21 cellular contexts compared by ENCODE assay signal in genomic region chr18:12599543-12599942, GRCh38. TPM values are rescaled to one million over a fixed set of nuclear protein-coding genes. Genes with fewer than 3 reads are reported as not detected.
DNase-seq lines count a peak whose midpoint lies in the region; ATAC-seq and TF ChIP-seq lines count a peak whose summit lies in the region.
"Had no signal": no experiment of that assay in that cellular context is flagged by ENCODE, and none has a peak within 500 bp of the region (broad histone marks: within the 10 kb centered on the region; RNA-seq: fewer than 3 reads in every experiment).

No MANE protein-coding gene starts in this region.

- H4K91ac ChIP-seq in IMR-90 (ENCODE audit: insufficient read depth, low read depth, low read length): peak overlapping the region; percentile 27; the same call in 1 of the 2 replicates

- TF ChIP-seq RAD21 in IMR-90 (IDR thresholded peaks at IDR 0.05; ENCODE audit: low read length): no peak

- H4K20me1 ChIP-seq in IMR-90 (ENCODE audit: insufficient read depth, low read length): no peaks in the 10 kb centered on the region

- peaks cover 55% of the 10 kb centered on the region for H3K79me2 ChIP-seq in ACC112 (ENCODE audit: control insufficient read depth, insufficient read depth, low read length, unreplicated experiment)

- intact Hi-C loops in IMR-90 (cut with micrococcal nuclease): no loop called here

- H3K36me3 ChIP-seq in ACC112 (ENCODE audit: insufficient read depth, low read length) (no peaks in the 10 kb centered on the region), IMR-90 (ENCODE audit: control insufficient read depth, insufficient read depth, low read length) (no peaks in the 10 kb centered on the region)
- H3K36me3 ChIP-seq: lower lobe of right lung had no signal

- H3K4me1 ChIP-seq in ACC112 (ENCODE audit: control insufficient read depth, insufficient read depth, low read length, unreplicated experiment) (peaks cover 49% of the 10 kb centered on the region), IMR-90 (ENCODE audit: control insufficient read depth, insufficient read depth, low read length) (peaks cover 14% of the 10 kb centered on the region)

- H3K27ac Mint-ChIP-seq in activated naive CD8-positive, alpha-beta T cell treated with anti-CD3 and anti-CD28 coated beads, Interleukin-2, amount 50 U/mL, for 24 hours: no peak overlapping the region
- H3K27ac Mint-ChIP-seq: activated naive CD4-positive, alpha-beta T cell treated with anti-CD3 and anti-CD28 coated beads, Interleukin-2, amount 50 U/mL, for 24 hours; effector memory CD8-positive, alpha-beta T cell; nephron progenitor cell had no signal

- peak overlapping the region; percentile 54; the same call in 2 of the 3 replicates for H2BK15ac ChIP-seq in IMR-90 (ENCODE audit: low read depth, low read length)

- TF ChIP-seq POLR2A in IMR-90 (IDR thresholded peaks at IDR 0.05; ENCODE audit: low read depth, low read length): no peak

- dilution Hi-C loops in IMR-90 (cut with HindIII; ENCODE audit: low sequenced_read_pairs, unreplicated experiment): no loop called here

- peak overlapping the region; percentile 38; the same call in 1 of the 2 replicates for H2BK20ac ChIP-seq in IMR-90 (ENCODE audit: low read depth, low read length)

- H2AK5ac ChIP-seq in IMR-90 (ENCODE audit: low read depth, low read length): peak overlapping the region; percentile 87; the same call in 1 of the 2 replicates

- H3K9me3 Mint-ChIP-seq in activated naive CD8-positive, alpha-beta T cell treated with anti-CD3 and anti-CD28 coated beads, Interleukin-2, amount 50 U/mL, for 24 hours: no peaks in the 10 kb centered on the region
- H3K9me3 Mint-ChIP-seq: activated naive CD4-positive, alpha-beta T cell treated with anti-CD3 and anti-CD28 coated beads, Interleukin-2, amount 50 U/mL, for 24 hours; effector memory CD8-positive, alpha-beta T cell; nephron progenitor cell had no signal

- TF ChIP-seq CTCF in IMR-90 (conservative IDR thresholded peaks at IDR 0.05; ENCODE audit: low read depth, low read length): no peak
- no peak for TF ChIP-seq CTCF in RWPE1 (conservative IDR thresholded peaks at IDR 0.05; ENCODE audit: low read depth)
- no peak for TF ChIP-seq CTCF in coronary artery (IDR thresholded peaks at IDR 0.05)

- H3K27me3 Mint-ChIP-seq in activated naive CD8-positive, alpha-beta T cell treated with anti-CD3 and anti-CD28 coated beads, Interleukin-2, amount 50 U/mL, for 24 hours: no peaks in the 10 kb centered on the region
- H3K27me3 Mint-ChIP-seq: activated naive CD4-positive, alpha-beta T cell treated with anti-CD3 and anti-CD28 coated beads, Interleukin-2, amount 50 U/mL, for 24 hours; effector memory CD8-positive, alpha-beta T cell had no signal

- H3K27ac ChIP-seq in ACC112 (ENCODE audit: low read depth, low read length) (peak overlapping the region; percentile 97), IMR-90 (ENCODE audit: insufficient read depth, low read length) (no peak overlapping the region), RWPE1 (peak overlapping the region; percentile 35; the same call in 1 of the 2 replicates), coronary artery (no peak overlapping the region)
- H3K27ac ChIP-seq: lower lobe of right lung had no signal

- peak overlapping the region; percentile 74; the same call in 1 of the 2 replicates for H3K4ac ChIP-seq in IMR-90 (ENCODE audit: low read depth, low read length)

- H3K4me3 Mint-ChIP-seq in activated naive CD8-positive, alpha-beta T cell treated with anti-CD3 and anti-CD28 coated beads, Interleukin-2, amount 50 U/mL, for 24 hours: no peak overlapping the region
- H3K4me3 Mint-ChIP-seq: activated naive CD4-positive, alpha-beta T cell treated with anti-CD3 and anti-CD28 coated beads, Interleukin-2, amount 50 U/mL, for 24 hours; effector memory CD8-positive, alpha-beta T cell; nephron progenitor cell had no signal

- BruUV-seq in IMR-90 (replicated peaks; lab: Mats Ljungman, UMichigan): no TSS peak

- peak overlapping the region in 1 of 2 experiments; percentile 46; a peak in 1 of 4 replicates for H4K8ac ChIP-seq in IMR-90 (ENCODE audit: low read depth in 2 of 2, low read length in 2 of 2)

- H2AFZ ChIP-seq in ACC112 (ENCODE audit: low read length, unreplicated experiment) (no peak overlapping the region), IMR-90 (replicated peaks; ENCODE audit: low read length, poor library complexity) (no peak overlapping the region)

- H4K5ac ChIP-seq in IMR-90 (ENCODE audit: low read depth, low read length): peak overlapping the region; percentile 22; the same call in 1 of the 2 replicates

- H3K4me2 ChIP-seq in IMR-90 (ENCODE audit: low read depth, low read length): no peak overlapping the region

- CTCF ChIA-PET in IMR-90 (lab: Yijun Ruan, JAX): no interaction called here
- CTCF ChIA-PET in RWPE1 (lab: Yijun Ruan, JAX): interaction anchor here (0.5 kb wide), 1 partner anchor 22 kb away, joined by 3 read pairs; no protein-coding TSS in a partner anchor

- no peaks in the 10 kb centered on the region for H3K36me3 Mint-ChIP-seq in activated naive CD8-positive, alpha-beta T cell treated with anti-CD3 and anti-CD28 coated beads, Interleukin-2, amount 50 U/mL, for 24 hours (ENCODE audit: low read depth)
- H3K36me3 Mint-ChIP-seq: activated naive CD4-positive, alpha-beta T cell treated with anti-CD3 and anti-CD28 coated beads, Interleukin-2, amount 50 U/mL, for 24 hours had no signal

- H3K79me1 ChIP-seq in IMR-90 (ENCODE audit: low read depth in 1 of 2, low read length in 2 of 2): peaks cover 39 to 60% of the 10 kb centered on the region in 2 experiments

- H2BK120ac ChIP-seq in IMR-90 (ENCODE audit: low read depth, low read length): peak overlapping the region; percentile 12

- H3K27me3 ChIP-seq in ACC112 (ENCODE audit: insufficient read depth, low read length) (no peaks in the 10 kb centered on the region), IMR-90 (ENCODE audit: control insufficient read depth, insufficient read depth, low read length) (no peaks in the 10 kb centered on the region)

- POLR2A ChIA-PET in IMR-90 (lab: Charles Lee; ENCODE audit: unreplicated experiment): no interaction called here
- POLR2A ChIA-PET in RWPE1 (lab: Yijun Ruan, JAX; ENCODE audit: low non-redundant PET): interaction anchor here (0.7 kb wide), 1 partner anchor 234 kb away, joined by 6 read pairs; no protein-coding TSS in a partner anchor

- peaks cover 6% of the 10 kb centered on the region for H3K9me1 ChIP-seq in IMR-90 (ENCODE audit: insufficient read depth, low read length)

- no peak overlapping the region for H2AK9ac ChIP-seq in IMR-90 (replicated peaks; ENCODE audit: low read depth, low read length, poor library complexity)

- H3K14ac ChIP-seq in IMR-90 (replicated peaks; ENCODE audit: low read depth, low read length): peak overlapping the region; percentile 3; the same call in 1 of the 2 replicates

- H2BK5ac ChIP-seq in IMR-90 (ENCODE audit: low read depth, low read length, poor library complexity, severe bottlenecking): peak overlapping the region; percentile 77

- H3K4me3 ChIP-seq in ACC112 (ENCODE audit: low read depth, low read length) (no peak overlapping the region), IMR-90 (ENCODE audit: insufficient read depth, low read depth, low read length) (no peak overlapping the region), coronary artery (no peak overlapping the region)
- H3K4me3 ChIP-seq: lower lobe of right lung had no signal

- no peak overlapping the region; the same call in 1 of the 2 replicates for H3K18ac ChIP-seq in IMR-90 (ENCODE audit: low read depth, low read length)

- no peak for ATAC-seq in IMR-90 (ENCODE audit: low read depth)
- ATAC-seq in left lobe of liver: peak; percentile 58
- no peak for ATAC-seq in HG03432 (IDR thresholded peaks at IDR 0.05; ENCODE audit: unreplicated experiment)
- no peak for ATAC-seq in HG02840 (IDR thresholded peaks at IDR 0.05; ENCODE audit: low FRiP score, unreplicated experiment)
- ATAC-seq in activated naive CD8-positive, alpha-beta T cell treated with anti-CD3 and anti-CD28 coated beads, Interleukin-2, amount 50 U/mL, for 24 hours: no peak
- ATAC-seq: effector memory CD8-positive, alpha-beta T cell; lower lobe of right lung had no signal

- no peak overlapping the region for H3K56ac ChIP-seq in IMR-90 (ENCODE audit: extremely low read depth, insufficient read depth, low read length)

- H3K23ac ChIP-seq in IMR-90 (ENCODE audit: low read depth, low read length): peak overlapping the region; percentile 8

- in situ Hi-C loops in IMR-90 (cut with MboI; ENCODE audit: low sequenced_read_pairs): no loop called here

- no peak overlapping the region for H3K9ac ChIP-seq in IMR-90 (ENCODE audit: low read depth, low read length)

- DNase-seq in IMR-90 (no peak), RWPE1 (ENCODE audit: low spot score) (peak; percentile 39), left lobe of liver (ENCODE audit: low spot score) (no peak), coronary artery (ENCODE audit: low spot score) (no peak)
- no peak for DNase-seq in activated naive CD8-positive, alpha-beta T cell treated with anti-CD3 and anti-CD28 coated beads, Interleukin-2, amount 50 U/mL, for 24 hours
- DNase-seq: activated CD4-positive, alpha-beta T cell treated with anti-CD3 and anti-CD28 coated beads for 4 hours; caudate nucleus; DMS153; effector memory CD8-positive, alpha-beta T cell; lower lobe of right lung; MV-4-11; NCI-H524 treated with DMSO at 0.1 percent for 48 hours; nephron progenitor cell; right cardiac atrium; SHP77; T-helper 2 cell; trophoblast cell had no signal

- peaks cover 10% of the 10 kb centered on the region for H3K4me1 Mint-ChIP-seq in activated naive CD8-positive, alpha-beta T cell treated with anti-CD3 and anti-CD28 coated beads, Interleukin-2, amount 50 U/mL, for 24 hours

- H3K9me3 ChIP-seq in IMR-90 (ENCODE audit: control insufficient read depth, insufficient read depth, low read length): no peaks in the 10 kb centered on the region
- H3K9me3 ChIP-seq: lower lobe of right lung had no signal

TF ChIP-seq in IMR-90, 13 proteins besides CTCF, POLR2A, EP300 and RAD21 (continues in another document):
- TF ChIP-seq SMC3 (IDR thresholded peaks at IDR 0.05; ENCODE audit: low read depth, low read length) (no peak), MAFK (IDR thresholded peaks at IDR 0.05; ENCODE audit: low read depth, low read length) (no peak), RFX5 (IDR thresholded peaks at IDR 0.05; ENCODE audit: low read depth, low read length) (no peak), FOS (IDR thresholded peaks at IDR 0.05; ENCODE audit: low read depth, low read length) (no peak), USF2 (IDR thresholded peaks at IDR 0.05; ENCODE audit: low read depth, low read length) (no peak)

RNA-seq across cellular contexts. Expression of gene SPIRE1, which starts 58.4 kb away (rescaled TPM):
- total RNA-seq in IMR-90 (2012; rRNA removed): 28.3 and 31.4 TPM in 2 replicates
- 10.9 and 11.6 TPM in 2 replicates for polyA plus RNA-seq in IMR-90 (2012; rRNA removed)
- polyA plus RNA-seq in IMR-90 (2012; cell fraction: cytosol; rRNA removed): 3.9 and 8.2 TPM in 2 replicates
- 6.4 and 38.7 TPM in 2 replicates for polyA plus RNA-seq in IMR-90 (2012; cell fraction: nucleus; rRNA removed; ENCODE audit: low replicate concordance)
- 21.6 TPM for total RNA-seq in left lobe of liver

Comparison
In these comparisons a context has a peak if more than half of its experiments do, and no peak if none do; other contexts are left out.
1. H3K27ac ChIP-seq: peak in ACC112 (single experiment) and RWPE1 (single experiment); none in IMR-90 (single experiment) and coronary artery (0 of 2).